ENCODE assay signal across 26 cellular contexts in the genomic region with DNA sequence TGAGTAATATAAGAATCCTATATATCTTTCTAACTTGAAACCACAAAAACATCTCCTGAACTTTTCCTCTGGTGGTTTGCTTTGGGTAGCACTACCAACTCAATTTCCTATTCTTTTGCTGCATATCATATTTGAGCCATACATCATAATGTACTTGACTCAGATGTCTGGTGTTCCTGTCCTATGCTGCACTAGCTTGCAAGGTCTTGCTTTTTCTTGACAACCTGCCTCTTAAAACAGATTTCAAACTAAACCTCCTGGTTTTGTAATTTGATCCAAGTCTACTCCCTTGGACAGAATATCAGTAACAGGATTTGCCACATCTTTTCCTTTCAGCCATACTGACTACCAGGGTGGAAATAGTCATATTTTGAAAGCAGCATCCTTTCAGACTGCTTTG.
"Had no signal": no experiment of that assay in that cellular context is flagged by ENCODE, and none has a peak within 500 bp of the region (broad histone marks: within the 10 kb centered on the region; RNA-seq: fewer than 3 reads in every experiment).

No MANE protein-coding gene starts in this region.

- H3K9me3 ChIP-seq: esophagus squamous epithelium, gastroesophageal sphincter, heart right ventricle, left ventricle myocardium inferior, lower lobe of right lung, mucosa of descending colon had no signal

- H3K4me3 ChIP-seq: coronary artery, dorsolateral prefrontal cortex, esophagus squamous epithelium, gastroesophageal sphincter, heart right ventricle, left ventricle myocardium inferior, lower lobe of right lung, mucosa of descending colon had no signal

- H3K4me3 Mint-ChIP-seq: mesothelial cell of epicardium; naive B cell; naive thymus-derived CD8-positive, alpha-beta T cell had no signal

- H3K4me1 Mint-ChIP-seq: naive B cell; naive thymus-derived CD8-positive, alpha-beta T cell had no signal

- H3K9me3 Mint-ChIP-seq: mesothelial cell of epicardium had no signal

- H3K27me3 Mint-ChIP-seq: naive B cell; naive thymus-derived CD8-positive, alpha-beta T cell had no signal

- FAIRE-seq: colon, endothelial cell of umbilical vein, frontal cortex, islet of Langerhans, keratinocyte had no signal

- H3K4me1 ChIP-seq: esophagus squamous epithelium, gastroesophageal sphincter, heart right ventricle, left ventricle myocardium inferior, lower lobe of right lung had no signal

- H3K36me3 Mint-ChIP-seq: mesothelial cell of epicardium; naive B cell; naive thymus-derived CD8-positive, alpha-beta T cell had no signal

- H3K27me3 ChIP-seq: dorsolateral prefrontal cortex, esophagus squamous epithelium, gastroesophageal sphincter, heart right ventricle had no signal

- H3K36me3 ChIP-seq: esophagus squamous epithelium, gastroesophageal sphincter, heart right ventricle, left ventricle myocardium inferior, lower lobe of right lung had no signal

- DNase-seq: dermis blood vessel endothelial cell; dorsolateral prefrontal cortex; effector CD4-positive, alpha-beta T cell; effector memory CD4-positive, alpha-beta T cell; erythroblast; esophagus squamous epithelium; foreskin fibroblast; glutamatergic neuron; head of caudate nucleus; heart right ventricle; hippocampal formation; left cardiac atrium; left ventricle myocardium inferior; lower lobe of right lung; mesenchymal stem cell; mucosa of descending colon; naive B cell; naive thymus-derived CD8-positive, alpha-beta T cell had no signal

- H3K27ac Mint-ChIP-seq: mesothelial cell of epicardium; naive B cell; naive thymus-derived CD8-positive, alpha-beta T cell had no signal
